8 cellular contexts compared by ENCODE assay signal in the genomic region with DNA sequence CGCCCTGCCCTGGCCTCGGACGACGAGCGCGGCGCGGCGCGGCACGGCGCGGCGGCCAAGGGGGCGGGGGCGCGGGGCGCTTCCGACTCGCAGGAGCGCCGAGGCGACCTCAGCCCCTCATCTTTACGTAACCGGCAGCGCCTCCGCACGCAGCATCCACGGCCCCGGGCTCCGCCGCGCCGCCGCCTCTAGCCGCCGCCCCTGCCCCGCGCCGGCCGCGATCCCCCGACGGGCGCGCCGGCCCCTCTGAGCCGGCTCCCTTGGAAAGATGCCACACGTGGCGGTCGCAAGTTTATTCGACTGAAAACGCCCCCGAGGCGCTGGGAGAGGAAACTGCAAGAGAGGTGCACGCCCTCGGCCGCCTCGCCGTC. TPM values are rescaled to one million over a fixed set of nuclear protein-coding genes. Genes with fewer than 3 reads are reported as not detected.
DNase-seq lines count a peak whose midpoint lies in the region; ATAC-seq and TF ChIP-seq lines count a peak whose summit lies in the region.

No MANE protein-coding gene starts in this region.

- H4K8ac ChIP-seq in IMR-90 (ENCODE audit: low read depth in 2 of 2, low read length in 2 of 2), result peak overlapping the region; percentile 23 to 55; a peak in 2 of 4 replicates

- H4K5ac ChIP-seq in IMR-90 (ENCODE audit: low read depth, low read length), result no peak overlapping the region

- H3K36me3 Mint-ChIP-seq in activated T-helper 1 cell treated with anti-CD3 and anti-CD28 coated beads, Interleukin-12 subunit alpha, Interleukin-12 subunit beta, Interleukin-2, Interleukin-4 antibody, amounts not matched to agents 30 ng/mL and 10 ng/mL and 1 ng/mL, durations not matched to agents 14 hours and 24 hours and 36 hours (ENCODE audit: low read depth), result no peaks in the 10 kb centered on the region

- H3K9ac ChIP-seq in IMR-90 (ENCODE audit: low read depth, low read length), result peak overlapping the region; percentile 97

- H3K27ac Mint-ChIP-seq in activated T-helper 1 cell treated with anti-CD3 and anti-CD28 coated beads, Interleukin-12 subunit alpha, Interleukin-12 subunit beta, Interleukin-2, Interleukin-4 antibody, amounts not matched to agents 30 ng/mL and 10 ng/mL and 1 ng/mL, durations not matched to agents 14 hours and 24 hours and 36 hours, result peak overlapping the region; percentile 100

- CTCF ChIA-PET in IMR-90 (lab: Yijun Ruan, JAX), result no interaction called here

- peak overlapping the region; percentile 35 for H3K4me2 ChIP-seq in IMR-90 (ENCODE audit: low read depth, low read length)

- H3K56ac ChIP-seq in IMR-90 (ENCODE audit: extremely low read depth, insufficient read depth, low read length), result peak overlapping the region; percentile 93

- H3K23ac ChIP-seq in IMR-90 (ENCODE audit: low read depth, low read length), result no peak overlapping the region; the same call in 1 of the 2 replicates

- H3K27me3 ChIP-seq in IMR-90 (ENCODE audit: control insufficient read depth, insufficient read depth, low read length) (no peaks in the 10 kb centered on the region), prostate gland (replicated peaks; ENCODE audit: insufficient read depth) (no peaks in the 10 kb centered on the region)

- H2BK5ac ChIP-seq in IMR-90 (ENCODE audit: low read depth, low read length, poor library complexity, severe bottlenecking), result peak overlapping the region; percentile 92

- H3K36me3 ChIP-seq in IMR-90 (ENCODE audit: control insufficient read depth, insufficient read depth, low read length), result 0 out of 2 replicates have a peak, but pooled peaks cover under 1% of the 10 kb centered on the region
- no peaks in the 10 kb centered on the region for H3K36me3 ChIP-seq in prostate gland

- TF ChIP-seq POLR2A in IMR-90 (IDR thresholded peaks at IDR 0.05; ENCODE audit: low read depth, low read length) (no peak), prostate gland (IDR thresholded peaks at IDR 0.05) (no peak)

- H2AFZ ChIP-seq in IMR-90 (replicated peaks; ENCODE audit: low read length, poor library complexity), result peak overlapping the region; percentile 96

- H2AK9ac ChIP-seq in IMR-90 (replicated peaks; ENCODE audit: low read depth, low read length, poor library complexity), result peak overlapping the region; percentile 80

- TF ChIP-seq CTCF in IMR-90 (conservative IDR thresholded peaks at IDR 0.05; ENCODE audit: low read depth, low read length) (no peak), prostate gland (IDR thresholded peaks at IDR 0.05) (no peak)

- in situ Hi-C loops in IMR-90 (cut with MboI; ENCODE audit: low sequenced_read_pairs), result loop anchor here (5.0 kb wide), 1 partner anchor 189 kb away; no protein-coding TSS in a partner anchor

- H3K27ac ChIP-seq in IMR-90 (ENCODE audit: insufficient read depth, low read length) (peak overlapping the region; percentile 97), prostate gland (peak overlapping the region; percentile 100)

- H3K14ac ChIP-seq in IMR-90 (replicated peaks; ENCODE audit: low read depth, low read length), result no peak overlapping the region

- dilution Hi-C loops in IMR-90 (cut with HindIII; ENCODE audit: low sequenced_read_pairs, unreplicated experiment), result no loop called here

- H2AK5ac ChIP-seq in IMR-90 (ENCODE audit: low read depth, low read length), result peak overlapping the region; percentile 98; the same call in 1 of the 2 replicates

- intact Hi-C loops in IMR-90 (cut with micrococcal nuclease) (loop anchor here (1.0 to 5.0 kb wide), 3 partner anchors 66 to 188 kb away; no protein-coding TSS in a partner anchor), Right ventricle myocardium superior (cut with DNase I) (loop anchor here (2.0 to 10.0 kb wide), 2 partner anchors 59 to 67 kb away; no protein-coding TSS in a partner anchor), prostate gland (cut with DNase I) (loop anchor here (10.0 kb wide), 2 partner anchors 159 to 369 kb away; partner anchors contain the start of genes MAMDC2 and SMC5)
- intact Hi-C loops in activated T-helper 1 cell treated with anti-CD3 and anti-CD28 coated beads, Interleukin-12 subunit alpha, Interleukin-12 subunit beta, Interleukin-2, Interleukin-4 antibody, amounts not matched to agents 30 ng/mL and 10 ng/mL and 1 ng/mL, durations not matched to agents 14 hours and 24 hours and 36 hours (cut with micrococcal nuclease), result loop anchor here (2.0 to 5.0 kb wide), 8 partner anchors 53 to 1949 kb away; partner anchors contain the start of genes CEMIP2 and FXN

- TF ChIP-seq RAD21 in IMR-90 (IDR thresholded peaks at IDR 0.05; ENCODE audit: low read length), result no peak; the same call in 1 of the 2 replicates

- peak overlapping the region; percentile 97 for H3K4ac ChIP-seq in IMR-90 (ENCODE audit: low read depth, low read length)

- H3K79me1 ChIP-seq in IMR-90 (ENCODE audit: low read depth in 1 of 2, low read length in 2 of 2), result peaks cover 7 to 45% of the 10 kb centered on the region in 2 experiments; a peak in 3 of 4 replicates

- no peaks in the 10 kb centered on the region for H3K9me3 Mint-ChIP-seq in activated T-helper 1 cell treated with anti-CD3 and anti-CD28 coated beads, Interleukin-12 subunit alpha, Interleukin-12 subunit beta, Interleukin-2, Interleukin-4 antibody, amounts not matched to agents 30 ng/mL and 10 ng/mL and 1 ng/mL, durations not matched to agents 14 hours and 24 hours and 36 hours

- POLR2A ChIA-PET in IMR-90 (lab: Charles Lee; ENCODE audit: unreplicated experiment), result interaction anchor here (1.3 kb wide), 1 partner anchor 189 kb away, joined by 5 read pairs; no protein-coding TSS in a partner anchor

- H3K4me3 ChIP-seq in IMR-90 (ENCODE audit: insufficient read depth, low read depth, low read length), result peak overlapping the region; percentile 85
- peak overlapping the region; percentile 89 to 97 for H3K4me3 ChIP-seq in prostate gland

- peak; percentile 47 for DNase-seq in NCI-H345 (lab: John Stamatoyannopoulos, UW)
- no peak for DNase-seq in NCI-H345 treated with DMSO at 0.1 percent for 48 hours (lab: John Stamatoyannopoulos, UW; ENCODE audit: unreplicated experiment)
- no peak for DNase-seq in IMR-90
- DNase-seq in activated T-helper 1 cell treated with anti-CD3 and anti-CD28 coated beads, Interleukin-12 subunit alpha, Interleukin-12 subunit beta, Interleukin-2, Interleukin-4 antibody, amounts not matched to agents 30 ng/mL and 10 ng/mL and 1 ng/mL, durations not matched to agents 14 hours and 24 hours and 36 hours (ENCODE audit: low spot score), result no peak
- no peak for DNase-seq in Right ventricle myocardium superior
- DNase-seq in prostate gland (ENCODE audit: low spot score), result no peak
- DNase-seq in iPS-NIHi7 (ENCODE audit: extremely low spot score), result no peak

- H3K9me1 ChIP-seq in IMR-90 (ENCODE audit: insufficient read depth, low read length), result peaks cover 9% of the 10 kb centered on the region

- H4K91ac ChIP-seq in IMR-90 (ENCODE audit: insufficient read depth, low read depth, low read length), result peak overlapping the region; percentile 93; the same call in 1 of the 2 replicates

- peak; percentile 19 for ATAC-seq in GM21619 (IDR thresholded peaks at IDR 0.05; ENCODE audit: unreplicated experiment)
- peak; percentile 31 for ATAC-seq in IMR-90 (ENCODE audit: low read depth)
- peak; percentile 4 for ATAC-seq in Right ventricle myocardium superior (ENCODE audit: poor library complexity)

- H2BK15ac ChIP-seq in IMR-90 (ENCODE audit: low read depth, low read length), result no peak overlapping the region

- H3K4me1 ChIP-seq in IMR-90 (ENCODE audit: control insufficient read depth, insufficient read depth, low read length) (peaks cover 6% of the 10 kb centered on the region), prostate gland (replicated peaks) (peaks cover 9% of the 10 kb centered on the region)

- H3K4me3 Mint-ChIP-seq in activated T-helper 1 cell treated with anti-CD3 and anti-CD28 coated beads, Interleukin-12 subunit alpha, Interleukin-12 subunit beta, Interleukin-2, Interleukin-4 antibody, amounts not matched to agents 30 ng/mL and 10 ng/mL and 1 ng/mL, durations not matched to agents 14 hours and 24 hours and 36 hours, result peak overlapping the region; percentile 98

- no peak overlapping the region for H2BK20ac ChIP-seq in IMR-90 (ENCODE audit: low read depth, low read length)

- peaks cover 19% of the 10 kb centered on the region for H4K20me1 ChIP-seq in IMR-90 (ENCODE audit: insufficient read depth, low read length)

- peak overlapping the region; percentile 12; the same call in 1 of the 2 replicates for H3K18ac ChIP-seq in IMR-90 (ENCODE audit: low read depth, low read length)

- no TSS peak for BruUV-seq in IMR-90 (replicated peaks; lab: Mats Ljungman, UMichigan)

- H3K4me1 Mint-ChIP-seq in activated T-helper 1 cell treated with anti-CD3 and anti-CD28 coated beads, Interleukin-12 subunit alpha, Interleukin-12 subunit beta, Interleukin-2, Interleukin-4 antibody, amounts not matched to agents 30 ng/mL and 10 ng/mL and 1 ng/mL, durations not matched to agents 14 hours and 24 hours and 36 hours (ENCODE audit: low read depth), result peaks cover 43% of the 10 kb centered on the region

- WGBS in IMR-90 (ENCODE audit: extremely low coverage in 2 of 2, insufficient read length in 1 of 2), 2 experiments, result 0% methylated on average over 38 of the region's 60 CpGs; no CpG with 5 or more reads in 1 of the 2 experiments
- 1% methylated on average over 54 of the region's 60 CpGs for WGBS in prostate gland

- no peaks in the 10 kb centered on the region for H3K9me3 ChIP-seq in IMR-90 (ENCODE audit: control insufficient read depth, insufficient read depth, low read length)
- no peaks in the 10 kb centered on the region for H3K9me3 ChIP-seq in prostate gland

- H2BK120ac ChIP-seq in IMR-90 (ENCODE audit: low read depth, low read length), result peak overlapping the region; percentile 84

- H3K27me3 Mint-ChIP-seq in activated T-helper 1 cell treated with anti-CD3 and anti-CD28 coated beads, Interleukin-12 subunit alpha, Interleukin-12 subunit beta, Interleukin-2, Interleukin-4 antibody, amounts not matched to agents 30 ng/mL and 10 ng/mL and 1 ng/mL, durations not matched to agents 14 hours and 24 hours and 36 hours (ENCODE audit: insufficient read depth), result no peaks in the 10 kb centered on the region

TF ChIP-seq in IMR-90, 13 proteins besides CTCF, POLR2A, EP300 and RAD21 (continues in another document):
- TF ChIP-seq MXI1 (IDR thresholded peaks at IDR 0.05; ENCODE audit: borderline replicate concordance, low read depth, low read length) (peak; percentile 34; the same call in 1 of the 2 replicates), CEBPB (IDR thresholded peaks at IDR 0.05; ENCODE audit: low read depth, low read length) (peak; percentile 12; the same call in 1 of the 2 replicates), MAZ (IDR thresholded peaks at IDR 0.05; ENCODE audit: borderline replicate concordance, low read depth, low read length) (peak; percentile 60; the same call in 1 of the 2 replicates)

RNA-seq across cellular contexts. Expression of gene KLF9, which starts 1.0 kb away (rescaled TPM):
- total RNA-seq in IMR-90 (2012; rRNA removed) (7.5 and 11.4 TPM in 2 replicates), Right ventricle myocardium superior (50.9 TPM), prostate gland (100 to 1,000 TPM in 1 of 2 donors, 10 to 100 TPM in 1; 82.9 to 129 TPM)
- 4.1 and 4.3 TPM in 2 replicates for polyA plus RNA-seq in IMR-90 (2012; rRNA removed)
- 3.1 and 9.3 TPM in 2 replicates for polyA plus RNA-seq in IMR-90 (2012; cell fraction: cytosol; rRNA removed)
- 10.6 and 22.1 TPM in 2 replicates for polyA plus RNA-seq in IMR-90 (2012; cell fraction: nucleus; rRNA removed; ENCODE audit: low replicate concordance)
- total RNA-seq in activated T-helper 1 cell treated with anti-CD3 and anti-CD28 coated beads, Interleukin-12 subunit alpha, Interleukin-12 subunit beta, Interleukin-2, Interleukin-4 antibody, amounts not matched to agents 30 ng/mL and 10 ng/mL and 1 ng/mL, durations not matched to agents 14 hours and 24 hours and 36 hours, result 18.1 and 19.0 TPM in 2 replicates
